Comparison of ENCODE assay signal across 8 cellular contexts in genomic region chr2:26035110-26035728, GRCh38. TPM values are rescaled to one million over a fixed set of nuclear protein-coding genes. Genes with fewer than 3 reads are reported as not detected.
A peak's percentile ranks its signal among the peaks of the same experiment; 100 is the strongest.
DNase-seq lines count a peak whose midpoint lies in the region; ATAC-seq, FAIRE-seq and TF ChIP-seq lines count a peak whose summit lies in the region.

No MANE protein-coding gene starts in this region.

- intact Hi-C loops in activated T-helper 2 cell treated with anti-CD3 and anti-CD28 coated beads, Interferon-gamma antibody, Interleukin-2, Interleukin-4, amounts not matched to agents 10 μg/mL and 5 μg/mL and 100 μg/mL, durations not matched to agents 14 hours and 24 hours and 36 hours (cut with micrococcal nuclease), result no loop called here
- intact Hi-C loops in stomach (cut with DNase I; ENCODE audit: low total_unique reads), result no loop called here

- FAIRE-seq in keratinocyte (lab: Jason Lieb, UNC), result no peak

- DNase-seq in activated naive CD4-positive, alpha-beta T cell treated with Interleukin-2 at 50 U/mL for 16 hours, result no peak
- no peak for DNase-seq in activated T-helper 2 cell treated with anti-CD3 and anti-CD28 coated beads, Interferon-gamma antibody, Interleukin-2, Interleukin-4, amounts not matched to agents 10 μg/mL and 5 μg/mL and 100 μg/mL, durations not matched to agents 14 hours and 24 hours and 36 hours (ENCODE audit: low spot score)
- DNase-seq in keratinocyte (ENCODE audit: low read depth, low spot score), result no peak
- DNase-seq in stomach, result no peak
- no peak for DNase-seq in SW480 (ENCODE audit: low spot score)
- DNase-seq in DMS153 (lab: John Stamatoyannopoulos, UW), result no peak

- TF ChIP-seq EP300 in stomach (IDR thresholded peaks at IDR 0.05), result no peak

- H3K4me1 Mint-ChIP-seq in activated naive CD4-positive, alpha-beta T cell treated with anti-CD3 and anti-CD28 coated beads, Interleukin-2, amount 50 U/mL, for 24 hours, result peaks cover 40% of the 10 kb centered on the region
- H3K4me1 Mint-ChIP-seq in activated T-helper 2 cell treated with anti-CD3 and anti-CD28 coated beads, Interferon-gamma antibody, Interleukin-2, Interleukin-4, amounts not matched to agents 10 μg/mL and 5 μg/mL and 100 μg/mL, durations not matched to agents 14 hours and 24 hours and 36 hours (ENCODE audit: low read depth), result peaks cover 19% of the 10 kb centered on the region

- peak overlapping the region; percentile 87 for H3K4me2 ChIP-seq in keratinocyte (ENCODE audit: control insufficient read depth, extremely low read depth, insufficient read depth, low read depth, low read length)

- H3K27ac Mint-ChIP-seq in activated naive CD4-positive, alpha-beta T cell treated with anti-CD3 and anti-CD28 coated beads, Interleukin-2, amount 50 U/mL, for 24 hours, result peak overlapping the region; percentile 90
- peak overlapping the region; percentile 88 for H3K27ac Mint-ChIP-seq in activated T-helper 2 cell treated with anti-CD3 and anti-CD28 coated beads, Interferon-gamma antibody, Interleukin-2, Interleukin-4, amounts not matched to agents 10 μg/mL and 5 μg/mL and 100 μg/mL, durations not matched to agents 14 hours and 24 hours and 36 hours

- H3K9me3 ChIP-seq in keratinocyte (ENCODE audit: control insufficient read depth, low read depth, low read length) (no peaks in the 10 kb centered on the region), stomach (no peaks in the 10 kb centered on the region)

- H3K4me3 Mint-ChIP-seq in activated naive CD4-positive, alpha-beta T cell treated with anti-CD3 and anti-CD28 coated beads, Interleukin-2, amount 50 U/mL, for 24 hours, result peak overlapping the region; percentile 95
- peak overlapping the region; percentile 93 for H3K4me3 Mint-ChIP-seq in activated T-helper 2 cell treated with anti-CD3 and anti-CD28 coated beads, Interferon-gamma antibody, Interleukin-2, Interleukin-4, amounts not matched to agents 10 μg/mL and 5 μg/mL and 100 μg/mL, durations not matched to agents 14 hours and 24 hours and 36 hours (ENCODE audit: low read depth)

- H3K27me3 ChIP-seq in keratinocyte (ENCODE audit: control insufficient read depth, extremely low read depth, insufficient read depth, low read length), result no peaks in the 10 kb centered on the region
- H3K27me3 ChIP-seq in stomach, result no peaks in the 10 kb centered on the region

- TF ChIP-seq CTCF in keratinocyte (optimal IDR thresholded peaks at IDR 0.05 in 1 of 3, IDR thresholded peaks at IDR 0.05 in 1 of 3, conservative IDR thresholded peaks at IDR 0.05 in 1 of 3; ENCODE audit: extremely low read depth in 1 of 3, insufficient read depth in 2 of 3, low read length in 3 of 3) (no peak), stomach (IDR thresholded peaks at IDR 0.05) (no peak)

- no peaks in the 10 kb centered on the region for H3K36me3 Mint-ChIP-seq in activated naive CD4-positive, alpha-beta T cell treated with anti-CD3 and anti-CD28 coated beads, Interleukin-2, amount 50 U/mL, for 24 hours
- peaks cover 38% of the 10 kb centered on the region for H3K36me3 Mint-ChIP-seq in activated T-helper 2 cell treated with anti-CD3 and anti-CD28 coated beads, Interferon-gamma antibody, Interleukin-2, Interleukin-4, amounts not matched to agents 10 μg/mL and 5 μg/mL and 100 μg/mL, durations not matched to agents 14 hours and 24 hours and 36 hours (ENCODE audit: low read depth)

- no peak for TF ChIP-seq POLR2A in stomach (IDR thresholded peaks at IDR 0.05)

- peak overlapping the region; percentile 98 for H3K9ac ChIP-seq in keratinocyte (ENCODE audit: control insufficient read depth, extremely low read depth, insufficient read depth, low read length)

- peak overlapping the region; percentile 80 to 86 (median 85) for H3K4me3 ChIP-seq in keratinocyte (ENCODE audit: control insufficient read depth in 2 of 3, extremely low read depth in 1 of 3, insufficient read depth in 2 of 3, low read depth in 1 of 3, low read length in 3 of 3)
- H3K4me3 ChIP-seq in stomach, result peak overlapping the region; percentile 82 to 93 (median 91)

- H3K9me3 Mint-ChIP-seq in activated naive CD4-positive, alpha-beta T cell treated with anti-CD3 and anti-CD28 coated beads, Interleukin-2, amount 50 U/mL, for 24 hours, result no peaks in the 10 kb centered on the region
- H3K9me3 Mint-ChIP-seq in activated T-helper 2 cell treated with anti-CD3 and anti-CD28 coated beads, Interferon-gamma antibody, Interleukin-2, Interleukin-4, amounts not matched to agents 10 μg/mL and 5 μg/mL and 100 μg/mL, durations not matched to agents 14 hours and 24 hours and 36 hours, result no peaks in the 10 kb centered on the region

- no peak overlapping the region for H2AFZ ChIP-seq in keratinocyte (ENCODE audit: control insufficient read depth, low read length)

- no peaks in the 10 kb centered on the region for H3K9me1 ChIP-seq in keratinocyte (ENCODE audit: control insufficient read depth, extremely low read depth, insufficient read depth, low read length)

- ATAC-seq in GM18867 (IDR thresholded peaks at IDR 0.05; ENCODE audit: unreplicated experiment), result no peak

- H3K36me3 ChIP-seq in keratinocyte (ENCODE audit: control insufficient read depth in 2 of 2, extremely low read depth in 1 of 2, insufficient read depth in 2 of 2, low read length in 2 of 2), result peaks cover 3 to 12% of the 10 kb centered on the region in 2 experiments
- H3K36me3 ChIP-seq in stomach, result peaks cover 0 to 21% (median 6%) of the 10 kb centered on the region in 4 donors

- H4K20me1 ChIP-seq in keratinocyte (ENCODE audit: control insufficient read depth, extremely low read depth, insufficient read depth, low read length), result peaks cover 26% of the 10 kb centered on the region

- peak overlapping the region; percentile 92 for H3K27ac ChIP-seq in keratinocyte (ENCODE audit: control insufficient read depth, insufficient read depth, low read length)
- peak overlapping the region in 4 of 5 donors; percentile 97 to 99 (median 99) for H3K27ac ChIP-seq in stomach

- H3K27me3 Mint-ChIP-seq in activated naive CD4-positive, alpha-beta T cell treated with anti-CD3 and anti-CD28 coated beads, Interleukin-2, amount 50 U/mL, for 24 hours, result no peaks in the 10 kb centered on the region
- peaks cover 2% of the 10 kb centered on the region for H3K27me3 Mint-ChIP-seq in activated T-helper 2 cell treated with anti-CD3 and anti-CD28 coated beads, Interferon-gamma antibody, Interleukin-2, Interleukin-4, amounts not matched to agents 10 μg/mL and 5 μg/mL and 100 μg/mL, durations not matched to agents 14 hours and 24 hours and 36 hours (ENCODE audit: low read depth)

- WGBS in stomach, 5 donors, result 1% methylated on average over 11 of the region's 11 CpGs

- H3K4me1 ChIP-seq in keratinocyte (ENCODE audit: control insufficient read depth, extremely low read depth, insufficient read depth, low read length) (peaks cover 15% of the 10 kb centered on the region), stomach (peaks cover 30 to 64% (median 56%) of the 10 kb centered on the region in 4 donors)

- dilution Hi-C loops in keratinocyte (cut with MboI; ENCODE audit: extremely low pct_ligation_motif_present, low sequenced_read_pairs), result no loop called here

- peaks cover 65% of the 10 kb centered on the region for H3K79me2 ChIP-seq in keratinocyte (ENCODE audit: control insufficient read depth, insufficient read depth, low read length)

RNA-seq across cellular contexts. Expression of gene RAB10, which starts 1.3 kb away (rescaled TPM):
- 134 and 140 TPM in 2 replicates for total RNA-seq in activated T-helper 2 cell treated with anti-CD3 and anti-CD28 coated beads, Interferon-gamma antibody, Interleukin-2, Interleukin-4, amounts not matched to agents 10 μg/mL and 5 μg/mL and 100 μg/mL, durations not matched to agents 14 hours and 24 hours and 36 hours
- polyA plus RNA-seq in keratinocyte, result 139 to 252 TPM (median 161 TPM) in 3 replicates
- polyA plus RNA-seq in keratinocyte (2011; ENCODE audit: low read depth), result 328 TPM
- 225 and 344 TPM in 2 replicates for polyA plus RNA-seq in keratinocyte (2011; cell fraction: cytosol; rRNA removed)
- polyA plus RNA-seq in keratinocyte (2011; cell fraction: nucleus; rRNA removed), result 141 and 287 TPM in 2 replicates
- polyA plus RNA-seq in keratinocyte (2012; ENCODE audit: low replicate concordance), result 176 and 274 TPM in 2 replicates
- 27.3 to 149 TPM (median 105 TPM) in 3 replicates for polyA minus RNA-seq in keratinocyte
- polyA minus RNA-seq in keratinocyte (2011; cell fraction: cytosol; rRNA and poly(A)+ RNA removed), result 202 TPM
- 73.4 and 110 TPM in 2 replicates for polyA minus RNA-seq in keratinocyte (2011; cell fraction: nucleus; rRNA and poly(A)+ RNA removed)
- 100 to 1,000 TPM in 3 of 5 donors, 10 to 100 TPM in 2; 22.2 to 591 (median 106) TPM for total RNA-seq in stomach
- polyA plus RNA-seq in stomach, result 10 to 100 TPM; 39.3 to 60.8 (median 60.2) TPM

RNA-seq across cellular contexts. Expression of gene KIF3C, which starts 52.9 kb away (rescaled TPM):
- 13.4 and 15.2 TPM in 2 replicates for total RNA-seq in activated T-helper 2 cell treated with anti-CD3 and anti-CD28 coated beads, Interferon-gamma antibody, Interleukin-2, Interleukin-4, amounts not matched to agents 10 μg/mL and 5 μg/mL and 100 μg/mL, durations not matched to agents 14 hours and 24 hours and 36 hours
- polyA plus RNA-seq in keratinocyte, result 6.5 to 8.4 TPM (median 7.4 TPM) in 3 replicates
- polyA plus RNA-seq in keratinocyte (2011; ENCODE audit: low read depth), result 13.4 TPM
- 7.0 and 10.3 TPM in 2 replicates for polyA plus RNA-seq in keratinocyte (2011; cell fraction: cytosol; rRNA removed)
- polyA plus RNA-seq in keratinocyte (2011; cell fraction: nucleus; rRNA removed), result 9.9 and 11.9 TPM in 2 replicates
- polyA plus RNA-seq in keratinocyte (2012; ENCODE audit: low replicate concordance), result 5.7 and 20.9 TPM in 2 replicates
- polyA minus RNA-seq in keratinocyte, result 9.7 to 24.6 TPM (median 10.8 TPM) in 3 replicates
- 15.9 TPM for polyA minus RNA-seq in keratinocyte (2011; cell fraction: cytosol; rRNA and poly(A)+ RNA removed)
- polyA minus RNA-seq in keratinocyte (2011; cell fraction: nucleus; rRNA and poly(A)+ RNA removed), result 10.2 and 13.2 TPM in 2 replicates
- total RNA-seq in stomach, result 1 to 10 TPM in 3 of 5 donors, under 1 TPM in 1, not detected in 1; 0.29 to 7.3 (median 3.2) TPM
- polyA plus RNA-seq in stomach, result 1 to 10 TPM; 1.1 to 2.4 (median 1.2) TPM
